17 cellular contexts compared by ENCODE assay signal in genomic region chr15:39851505-39852082, GRCh38.
DNase-seq lines count a peak whose midpoint lies in the region; ATAC-seq and TF ChIP-seq lines count a peak whose summit lies in the region.
"Had no signal": no experiment of that assay in that cellular context is flagged by ENCODE, and none has a peak within 500 bp of the region (broad histone marks: within the 10 kb centered on the region; RNA-seq: fewer than 3 reads in every experiment).

No MANE protein-coding gene starts in this region.

- no peaks in the 10 kb centered on the region for H3K9me3 ChIP-seq in transverse colon

- H3K36me3 ChIP-seq in GM23338 (ENCODE audit: insufficient read depth): no peaks in the 10 kb centered on the region
- H3K36me3 ChIP-seq in transverse colon: no peaks in the 10 kb centered on the region

- H3K4me3 ChIP-seq in GM23338: no peak overlapping the region
- no peak overlapping the region for H3K4me3 ChIP-seq in transverse colon
- H3K4me3 ChIP-seq: BLaER1 had no signal

- TF ChIP-seq CTCF in GM23338 (conservative IDR thresholded peaks at IDR 0.05; ENCODE audit: low read depth in 2 of 2) (no peak), nephron progenitor cell (IDR thresholded peaks at IDR 0.05) (no peak), transverse colon (IDR thresholded peaks at IDR 0.05) (no peak)

- H3K4me1 ChIP-seq in GM23338 (ENCODE audit: insufficient read depth): peaks cover 76% of the 10 kb centered on the region
- no peaks in the 10 kb centered on the region for H3K4me1 ChIP-seq in transverse colon

- 49 to 51% methylated on average over 7 of the region's 7 CpGs for WGBS in transverse colon (ENCODE audit: low coverage in 1 of 2), 2 donors

- TF ChIP-seq EP300 in transverse colon (IDR thresholded peaks at IDR 0.05; ENCODE audit: low read depth): no peak

- peaks cover 40% of the 10 kb centered on the region for H4K20me1 ChIP-seq in GM23338 (replicated peaks; ENCODE audit: insufficient read depth)

- peaks cover 83% of the 10 kb centered on the region for H3K4me1 Mint-ChIP-seq in GM23338
- peaks cover 23% of the 10 kb centered on the region for H3K4me1 Mint-ChIP-seq in nephron progenitor cell

- H3F3A ChIP-seq in GM23338 (replicated peaks; ENCODE audit: low read depth): 0 out of 2 replicates have a peak, but pooled peaks cover 5% of the 10 kb centered on the region

- no peak for TF ChIP-seq POLR2A in transverse colon (IDR thresholded peaks at IDR 0.05)

- intact Hi-C loops in transverse colon (cut with DNase I; ENCODE audit: low total_unique reads): no loop called here

- ATAC-seq in GM23338 (no peak), GM21515 (IDR thresholded peaks at IDR 0.05; ENCODE audit: unreplicated experiment) (no peak), GM21447 (IDR thresholded peaks at IDR 0.05; ENCODE audit: unreplicated experiment) (no peak)
- ATAC-seq: activated CD8-positive, alpha-beta T cell treated with anti-CD3 and anti-CD28 coated beads for 36 hours; HCT116 had no signal

- H3K9me2 ChIP-seq in GM23338 (ENCODE audit: insufficient read depth): no peaks in the 10 kb centered on the region

- H2AFZ ChIP-seq in GM23338: no peak overlapping the region

- no peaks in the 10 kb centered on the region for H3K27me3 Mint-ChIP-seq in GM23338 (ENCODE audit: insufficient read depth, low read depth, poor library complexity)
- H3K27me3 Mint-ChIP-seq in nephron progenitor cell (ENCODE audit: low read depth, poor library complexity): peaks cover 3% of the 10 kb centered on the region

- no peaks in the 10 kb centered on the region for H3K36me3 Mint-ChIP-seq in GM23338 (ENCODE audit: low read depth)
- no peaks in the 10 kb centered on the region for H3K36me3 Mint-ChIP-seq in nephron progenitor cell (ENCODE audit: low read depth)

- H3K27ac ChIP-seq in GM23338 (ENCODE audit: low read depth) (no peak overlapping the region; the same call in 1 of the 2 replicates), transverse colon (no peak overlapping the region)
- H3K27ac ChIP-seq: BLaER1, KMS-11 had no signal

- peak overlapping the region; percentile 25; the same call in 1 of the 2 replicates for H3K4me2 ChIP-seq in GM23338
- H3K4me2 ChIP-seq: BLaER1, KMS-11 had no signal

- H3K79me2 ChIP-seq in GM23338 (replicated peaks; ENCODE audit: insufficient read depth): peaks cover 100% of the 10 kb centered on the region

- in situ Hi-C loops in transverse colon (cut with MboI; ENCODE audit: low pct_ligation_motif_present in 1 of 4, low pct_unique_long_range_greater_than_20kb in 1 of 4, low sequenced_read_pairs in 3 of 4): no loop called here

- H3K27ac Mint-ChIP-seq in GM23338 (no peak overlapping the region), nephron progenitor cell (peak overlapping the region; percentile 33)
- H3K27ac Mint-ChIP-seq: activated CD8-positive, alpha-beta T cell treated with anti-CD3 and anti-CD28 coated beads for 36 hours had no signal

- no peak for DNase-seq in GM23338 (ENCODE audit: low spot score)
- DNase-seq in NCI-H69 (lab: John Stamatoyannopoulos, UW): peak; percentile 76
- peak; percentile 51 for DNase-seq in ecto neural progenitor cell (ENCODE audit: low spot score)
- DNase-seq in nephron progenitor cell: peak; percentile 13
- DNase-seq in transverse colon: no peak
- DNase-seq in Ammon's horn (ENCODE audit: low spot score): no peak
- DNase-seq: activated CD8-positive, alpha-beta T cell treated with anti-CD3 and anti-CD28 coated beads for 36 hours; activated effector memory CD4-positive, alpha-beta T cell treated with Interleukin-2 at 50 U/mL for 16 hours; aorta; effector memory CD4-positive, alpha-beta T cell; NCI-H1930; SHP77 had no signal

- H3K4me3 Mint-ChIP-seq in GM23338 (no peak overlapping the region), nephron progenitor cell (no peak overlapping the region)
- H3K4me3 Mint-ChIP-seq: activated CD8-positive, alpha-beta T cell treated with anti-CD3 and anti-CD28 coated beads for 36 hours had no signal

- H3K27me3 ChIP-seq in GM23338 (ENCODE audit: insufficient read depth) (no peaks in the 10 kb centered on the region), transverse colon (no peaks in the 10 kb centered on the region)
- H3K27me3 ChIP-seq: BLaER1 had no signal

- no peaks in the 10 kb centered on the region for H3K9me3 Mint-ChIP-seq in GM23338
- no peaks in the 10 kb centered on the region for H3K9me3 Mint-ChIP-seq in nephron progenitor cell
- H3K9me3 Mint-ChIP-seq: activated CD8-positive, alpha-beta T cell treated with anti-CD3 and anti-CD28 coated beads for 36 hours had no signal

TF ChIP-seq in GM23338, 12 proteins besides CTCF, POLR2A, EP300 and RAD21:
- TF ChIP-seq POLR2AphosphoS5 (IDR thresholded peaks at IDR 0.05; ENCODE audit: low read depth) (no peak), EZH2 (IDR thresholded peaks at IDR 0.05; ENCODE audit: low read depth, unreplicated experiment) (no peak), JUNB (IDR thresholded peaks at IDR 0.05; ENCODE audit: unreplicated experiment) (no peak), ETS1 (IDR thresholded peaks at IDR 0.05) (no peak), CREB1 (CRISPR knock-in tag; IDR thresholded peaks at IDR 0.05; ENCODE audit: low read depth) (no peak), EZH2phosphoT487 (IDR thresholded peaks at IDR 0.05; ENCODE audit: unreplicated experiment) (no peak)
TF ChIP-seq in GM23338: peak in this region for 0.

Comparison
In these comparisons a context has a peak if more than half of its experiments do, and no peak if none do; other contexts are left out.
1. DNase-seq: peak in NCI-H69 (single experiment), ecto neural progenitor cell (single experiment) and nephron progenitor cell (single experiment); none in GM23338 (single experiment), transverse colon (single experiment) and Ammon's horn (single experiment).